Comparison of ENCODE assay signal across 20 cellular contexts in genomic region chr12:116425256-116426193, GRCh38.
DNase-seq lines count a peak whose midpoint lies in the region; ATAC-seq and TF ChIP-seq lines count a peak whose summit lies in the region.
"Had no signal": no experiment of that assay in that cellular context is flagged by ENCODE, and none has a peak within 500 bp of the region (broad histone marks: within the 10 kb centered on the region; RNA-seq: fewer than 3 reads in every experiment).

No MANE protein-coding gene starts in this region.

- peaks cover 4% of the 10 kb centered on the region for H3K9me3 Mint-ChIP-seq in activated naive CD8-positive, alpha-beta T cell treated with anti-CD3 and anti-CD28 coated beads for 36 hours
- H3K9me3 Mint-ChIP-seq: activated naive CD4-positive, alpha-beta T cell treated with anti-CD3 and anti-CD28 coated beads, Interleukin-2, amount 50 U/mL, for 24 hours had no signal

- in situ Hi-C loops in mammary epithelial cell (cut with MboI; ENCODE audit: low sequenced_read_pairs in 2 of 2), result no loop called here

- peaks cover 5% of the 10 kb centered on the region for H3K4me1 ChIP-seq in NT2/D1 (ENCODE audit: insufficient read depth, insufficient read length)
- H3K4me1 ChIP-seq in mammary epithelial cell (ENCODE audit: insufficient read depth, low read length), result peaks cover 20% of the 10 kb centered on the region
- peaks cover 6% of the 10 kb centered on the region for H3K4me1 ChIP-seq in mesendoderm (ENCODE audit: control insufficient read depth, low read depth, low read length)
- peaks cover 3 to 9% of the 10 kb centered on the region in 2 donors for H3K4me1 ChIP-seq in uterus
- H3K4me1 ChIP-seq: BLaER1, parathyroid adenoma had no signal

- peak overlapping the region; percentile 67 for H4K8ac ChIP-seq in mesendoderm (ENCODE audit: low read depth, low read length)

- H3K79me1 ChIP-seq in mesendoderm (ENCODE audit: low read length), result no peaks in the 10 kb centered on the region

- no peak overlapping the region for H3K4me3 Mint-ChIP-seq in activated naive CD8-positive, alpha-beta T cell treated with anti-CD3 and anti-CD28 coated beads for 36 hours
- H3K4me3 Mint-ChIP-seq: activated CD4-positive, alpha-beta memory T cell treated with anti-CD3 and anti-CD28 coated beads for 36 hours; activated naive CD4-positive, alpha-beta T cell treated with anti-CD3 and anti-CD28 coated beads, Interleukin-2, amount 50 U/mL, for 24 hours; naive thymus-derived CD4-positive, alpha-beta T cell had no signal

- dilution Hi-C loops in mammary epithelial cell (cut with HindIII; ENCODE audit: low sequenced_read_pairs), result no loop called here

- peak overlapping the region; percentile 88 for H3K4ac ChIP-seq in mesendoderm (ENCODE audit: low read depth, low read length)

- H3K27me3 ChIP-seq in NT2/D1 (ENCODE audit: insufficient read depth, insufficient read length) (no peaks in the 10 kb centered on the region), mammary epithelial cell (ENCODE audit: insufficient read depth, low read length) (no peaks in the 10 kb centered on the region), mesendoderm (ENCODE audit: insufficient read depth, low read length, poor library complexity) (no peaks in the 10 kb centered on the region), uterus (no peaks in the 10 kb centered on the region)
- H3K27me3 ChIP-seq: BLaER1, brain microvascular endothelial cell had no signal

- no peaks in the 10 kb centered on the region for H4K20me1 ChIP-seq in mammary epithelial cell (ENCODE audit: insufficient read depth, low read length)
- H4K20me1 ChIP-seq: BLaER1 had no signal

- H3K79me2 ChIP-seq in mammary epithelial cell (ENCODE audit: insufficient read depth, low read length), result no peaks in the 10 kb centered on the region
- no peaks in the 10 kb centered on the region for H3K79me2 ChIP-seq in mesendoderm (ENCODE audit: control insufficient read depth, insufficient read depth, low read length)
- H3K79me2 ChIP-seq: parathyroid adenoma had no signal

- H3K4me2 ChIP-seq in mammary epithelial cell (ENCODE audit: insufficient read depth, low read depth, low read length) (peak overlapping the region; percentile 2), mesendoderm (ENCODE audit: low read length) (no peak overlapping the region)
- H3K4me2 ChIP-seq: BLaER1 had no signal

- no peak overlapping the region for H3K4me3 ChIP-seq in NT2/D1 (ENCODE audit: insufficient read length, low read depth)
- H3K4me3 ChIP-seq in mammary epithelial cell (replicated peaks in 1 of 3; ENCODE audit: insufficient read depth in 1 of 3, low read depth in 2 of 3, low read length in 3 of 3), result no peak overlapping the region
- H3K4me3 ChIP-seq in mesendoderm (ENCODE audit: low read length), result no peak overlapping the region
- no peak overlapping the region for H3K4me3 ChIP-seq in uterus
- H3K4me3 ChIP-seq: BLaER1 had no signal

- peak overlapping the region; percentile 89 for H2BK15ac ChIP-seq in mesendoderm (replicated peaks; ENCODE audit: low read depth)

- no peaks in the 10 kb centered on the region for H3K27me3 Mint-ChIP-seq in activated naive CD8-positive, alpha-beta T cell treated with anti-CD3 and anti-CD28 coated beads for 36 hours
- H3K27me3 Mint-ChIP-seq: activated CD4-positive, alpha-beta memory T cell treated with anti-CD3 and anti-CD28 coated beads for 36 hours; activated naive CD4-positive, alpha-beta T cell treated with anti-CD3 and anti-CD28 coated beads, Interleukin-2, amount 50 U/mL, for 24 hours; naive thymus-derived CD4-positive, alpha-beta T cell had no signal

- H2BK5ac ChIP-seq in mesendoderm (ENCODE audit: low read length), result peak overlapping the region; percentile 68

- no peak overlapping the region for H3K23ac ChIP-seq in mesendoderm (ENCODE audit: low read length)

- peak overlapping the region; percentile 51 for H3K56ac ChIP-seq in mesendoderm (ENCODE audit: low read length)

- TF ChIP-seq POLR2A in uterus (IDR thresholded peaks at IDR 0.05), result no peak

- H3K36me3 ChIP-seq in NT2/D1 (ENCODE audit: insufficient read depth, insufficient read length, low read length) (no peaks in the 10 kb centered on the region), mammary epithelial cell (ENCODE audit: insufficient read depth, low read length) (no peaks in the 10 kb centered on the region), mesendoderm (ENCODE audit: control insufficient read depth, insufficient read depth, low read length) (no peaks in the 10 kb centered on the region), uterus (no peaks in the 10 kb centered on the region)
- H3K36me3 ChIP-seq: BLaER1, brain microvascular endothelial cell had no signal

- no peaks in the 10 kb centered on the region for H3K36me3 Mint-ChIP-seq in activated naive CD8-positive, alpha-beta T cell treated with anti-CD3 and anti-CD28 coated beads for 36 hours
- H3K36me3 Mint-ChIP-seq: activated CD4-positive, alpha-beta memory T cell treated with anti-CD3 and anti-CD28 coated beads for 36 hours had no signal

- TF ChIP-seq CTCF in mammary epithelial cell (conservative IDR thresholded peaks at IDR 0.05 in 1 of 2, IDR thresholded peaks at IDR 0.05 in 1 of 2; ENCODE audit: extremely low read depth in 1 of 2, insufficient read depth in 1 of 2, low read depth in 1 of 2, low read length in 2 of 2), result no peak
- TF ChIP-seq CTCF in uterus (IDR thresholded peaks at IDR 0.05), result no peak

- H2AFZ ChIP-seq in mammary epithelial cell (ENCODE audit: low read depth, low read length), result peak overlapping the region; percentile 19
- H2AFZ ChIP-seq: parathyroid adenoma had no signal

- H3K27ac Mint-ChIP-seq in activated naive CD8-positive, alpha-beta T cell treated with anti-CD3 and anti-CD28 coated beads for 36 hours, result no peak overlapping the region
- H3K27ac Mint-ChIP-seq: activated CD4-positive, alpha-beta memory T cell treated with anti-CD3 and anti-CD28 coated beads for 36 hours; activated naive CD4-positive, alpha-beta T cell treated with anti-CD3 and anti-CD28 coated beads, Interleukin-2, amount 50 U/mL, for 24 hours had no signal

- H3K9me3 ChIP-seq in NT2/D1 (ENCODE audit: insufficient read depth, low read length), result peaks cover 10% of the 10 kb centered on the region
- H3K9me3 ChIP-seq in mammary epithelial cell (replicated peaks; ENCODE audit: insufficient read depth, low read length), result no peaks in the 10 kb centered on the region
- H3K9me3 ChIP-seq in uterus, result no peaks in the 10 kb centered on the region

- CTCF ChIA-PET in mammary epithelial cell (lab: Charles Lee; ENCODE audit: low non-redundant PET), result no interaction called here

- H3K18ac ChIP-seq in mesendoderm (ENCODE audit: low read length), result peak overlapping the region; percentile 95

- H3K4me1 Mint-ChIP-seq in activated naive CD8-positive, alpha-beta T cell treated with anti-CD3 and anti-CD28 coated beads for 36 hours, result no peaks in the 10 kb centered on the region
- H3K4me1 Mint-ChIP-seq: activated naive CD4-positive, alpha-beta T cell treated with anti-CD3 and anti-CD28 coated beads, Interleukin-2, amount 50 U/mL, for 24 hours; naive thymus-derived CD4-positive, alpha-beta T cell had no signal

- intact Hi-C loops in mammary epithelial cell (cut with micrococcal nuclease), result loop anchor here (1.0 to 10.0 kb wide), 6 partner anchors 102 to 411 kb away; partner anchors contain the start of gene MED13L
- intact Hi-C loops in uterus (cut with DNase I; ENCODE audit: low total_unique reads), result no loop called here

- no peak for ATAC-seq in GM18870 (IDR thresholded peaks at IDR 0.05; ENCODE audit: unreplicated experiment)
- ATAC-seq: naive thymus-derived CD4-positive, alpha-beta T cell had no signal

- peak overlapping the region; percentile 18 for H3K27ac ChIP-seq in mammary epithelial cell (ENCODE audit: insufficient read depth, low read depth, low read length)
- peak overlapping the region; percentile 98 for H3K27ac ChIP-seq in mesendoderm (ENCODE audit: low read depth, low read length)
- peak overlapping the region; percentile 72 to 78 for H3K27ac ChIP-seq in uterus
- H3K27ac ChIP-seq: BLaER1, brain microvascular endothelial cell, epithelial cell of prostate, parathyroid adenoma, VCaP had no signal

- DNase-seq in NT2/D1 (ENCODE audit: low read depth, low spot score) (no peak), mammary epithelial cell (no peak), mesendoderm (no peak), uterus (no peak), pons (ENCODE audit: low spot score) (no peak)
- no peak for DNase-seq in activated naive CD8-positive, alpha-beta T cell treated with anti-CD3 and anti-CD28 coated beads for 36 hours
- DNase-seq: activated CD4-positive, alpha-beta memory T cell treated with anti-CD3 and anti-CD28 coated beads for 36 hours; DMS 273 treated with DMSO at 0.1 percent for 48 hours; naive thymus-derived CD4-positive, alpha-beta T cell; NCI-H1694 treated with DMSO at 0.1 percent for 48 hours; Right ventricle myocardium superior; small intestine; stimulated activated CD4-positive, alpha-beta T cell treated with anti-CD3 and anti-CD28 coated beads, Interleukin-4, amount 100 ng/mL, for 4 hours had no signal

- WGBS in mammary epithelial cell (ENCODE audit: low coverage, missing lambda C conversion rate), result 92% methylated on average over 11 of the region's 15 CpGs
- WGBS in mesendoderm (ENCODE audit: extremely low coverage, insufficient coverage, low lambda C conversion rate), result no CpG with 5 or more reads among the region's 15 CpGs

- H4K5ac ChIP-seq in mesendoderm (ENCODE audit: low read length), result no peak overlapping the region

- peak overlapping the region; percentile 90 for H2BK120ac ChIP-seq in mesendoderm (ENCODE audit: low read depth, low read length)

- BruUV-seq in mammary epithelial cell (replicated peaks; lab: Mats Ljungman, UMichigan), result no TSS peak

- H2AK5ac ChIP-seq in mesendoderm (ENCODE audit: low read length), result peak overlapping the region; percentile 92

- H3K9ac ChIP-seq in NT2/D1 (ENCODE audit: insufficient read length, low read depth) (peak overlapping the region; percentile 57), mammary epithelial cell (ENCODE audit: insufficient read depth, low read length) (no peak overlapping the region), mesendoderm (ENCODE audit: low read length) (no peak overlapping the region)
- H3K9ac ChIP-seq: BLaER1, parathyroid adenoma had no signal

Comparison
In these comparisons a context has a peak if more than half of its experiments do, and no peak if none do; other contexts are left out.
1. H3K27ac ChIP-seq: peak in every context shown above with its lines; median percentile 98 in mesendoderm; 75 in uterus; 18 in mammary epithelial cell.